ENCODE assay signal across 8 cellular contexts in the genomic region with DNA sequence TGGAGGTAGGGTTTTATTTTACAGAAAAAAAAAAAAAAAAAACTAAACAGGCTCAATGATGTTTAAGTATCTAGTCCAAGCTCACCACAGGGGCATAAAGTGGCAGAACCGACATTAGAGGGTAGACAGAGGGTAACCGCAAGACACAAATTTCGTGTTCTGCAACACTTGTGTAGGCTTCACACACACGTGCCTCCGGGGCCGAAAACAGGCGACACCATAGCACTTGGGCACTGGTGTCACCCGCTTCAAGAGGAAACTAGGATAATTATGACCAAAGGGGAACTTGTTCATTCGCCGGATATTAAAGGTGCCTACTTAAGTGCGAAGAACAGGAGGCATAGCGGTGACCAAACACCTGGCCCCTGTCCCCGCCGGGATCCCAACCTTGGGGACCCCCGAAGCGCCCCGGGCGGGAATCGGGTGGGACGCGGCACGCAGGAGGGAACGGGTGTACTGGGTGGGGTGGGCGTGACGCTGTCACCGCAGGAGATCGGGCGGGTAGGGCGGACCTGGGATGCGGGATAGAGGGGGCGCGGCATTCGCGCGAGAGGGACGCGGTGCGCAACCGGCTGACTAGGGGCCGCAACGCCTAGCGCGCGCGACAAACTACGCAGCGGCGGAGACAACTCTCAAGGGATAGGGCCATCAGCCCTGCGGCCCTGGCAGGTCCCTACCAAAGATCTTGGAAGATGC. TPM values are rescaled to one million over a fixed set of nuclear protein-coding genes. Genes with fewer than 3 reads are reported as not detected.
DNase-seq lines count a peak whose midpoint lies in the region; ATAC-seq and TF ChIP-seq lines count a peak whose summit lies in the region.

No MANE protein-coding gene starts in this region.

- peak overlapping the region; percentile 99 for H2AK9ac ChIP-seq in IMR-90 (replicated peaks; ENCODE audit: low read depth, low read length, poor library complexity)

- CTCF ChIA-PET in IMR-90 (lab: Yijun Ruan, JAX): no interaction called here

- H3K4me2 ChIP-seq in IMR-90 (ENCODE audit: low read depth, low read length): peak overlapping the region; percentile 99

- peak overlapping the region; percentile 16 to 77; a peak in 1 of 4 replicates for H4K8ac ChIP-seq in IMR-90 (ENCODE audit: low read depth in 2 of 2, low read length in 2 of 2)

- WGBS in IMR-90 (ENCODE audit: extremely low coverage in 2 of 2, insufficient read length in 1 of 2), 2 experiments: 4% methylated on average over 17 of the region's 49 CpGs; no CpG with 5 or more reads in 1 of the 2 experiments
- 1 to 2% methylated on average over 31 to 38 of the region's 49 CpGs for WGBS in lower leg skin, 2 donors

- intact Hi-C loops in IMR-90 (cut with micrococcal nuclease) (no loop called here), lower leg skin (cut with DNase I; ENCODE audit: low total_unique reads) (no loop called here)

- H2BK20ac ChIP-seq in IMR-90 (ENCODE audit: low read depth, low read length): no peak overlapping the region; the same call in 1 of the 2 replicates

- H3K4me1 ChIP-seq in IMR-90 (ENCODE audit: control insufficient read depth, insufficient read depth, low read length): no peaks in the 10 kb centered on the region

- peak overlapping the region; percentile 82 for H3K4ac ChIP-seq in IMR-90 (ENCODE audit: low read depth, low read length)

- H3K9ac ChIP-seq in IMR-90 (ENCODE audit: low read depth, low read length): peak overlapping the region; percentile 73

- peak overlapping the region; percentile 80 for H3K56ac ChIP-seq in IMR-90 (ENCODE audit: extremely low read depth, insufficient read depth, low read length)

- H4K91ac ChIP-seq in IMR-90 (ENCODE audit: insufficient read depth, low read depth, low read length): peak overlapping the region; percentile 50; the same call in 1 of the 2 replicates

- H2BK15ac ChIP-seq in IMR-90 (ENCODE audit: low read depth, low read length): no peak overlapping the region

- H2AFZ ChIP-seq in IMR-90 (replicated peaks; ENCODE audit: low read length, poor library complexity): peak overlapping the region; percentile 100

- H3K14ac ChIP-seq in IMR-90 (replicated peaks; ENCODE audit: low read depth, low read length): peak overlapping the region; percentile 86

- TF ChIP-seq RAD21 in IMR-90 (IDR thresholded peaks at IDR 0.05; ENCODE audit: low read length): no peak

- H4K5ac ChIP-seq in IMR-90 (ENCODE audit: low read depth, low read length): no peak overlapping the region

- POLR2A ChIA-PET in IMR-90 (lab: Charles Lee; ENCODE audit: unreplicated experiment): no interaction called here

- no peak overlapping the region for H3K18ac ChIP-seq in IMR-90 (ENCODE audit: low read depth, low read length)

- H3K9me3 ChIP-seq in IMR-90 (ENCODE audit: control insufficient read depth, insufficient read depth, low read length): no peaks in the 10 kb centered on the region

- no peaks in the 10 kb centered on the region for H3K9me1 ChIP-seq in IMR-90 (ENCODE audit: insufficient read depth, low read length)

- in situ Hi-C loops in IMR-90 (cut with MboI; ENCODE audit: low sequenced_read_pairs): no loop called here

- H3K36me3 ChIP-seq in IMR-90 (ENCODE audit: control insufficient read depth, insufficient read depth, low read length): no peaks in the 10 kb centered on the region

- DNase-seq in GM10266 (ENCODE audit: extremely low spot score): peak; percentile 8
- DNase-seq in IMR-90: no peak
- DNase-seq in T-helper 22 cell (ENCODE audit: low read depth): peak; percentile 30
- DNase-seq in central memory CD4-positive, alpha-beta T cell: peak; percentile 1
- peak; percentile 31 to 88 for DNase-seq in lower leg skin (ENCODE audit: low spot score in 2 of 2)
- peak; percentile 21 to 43 for DNase-seq in stimulated activated CD8-positive, alpha-beta memory T cell treated with anti-CD3 and anti-CD28 coated beads, Interleukin-15, amount 100 ng/mL, for 48 hours (ENCODE audit: low read depth in 2 of 2)
- DNase-seq in NCI-H226: no peak

- TF ChIP-seq CTCF in GM10266 (IDR thresholded peaks at IDR 0.05; ENCODE audit: control insufficient read depth, insufficient read depth, low read depth, missing control alignments) (no peak), IMR-90 (conservative IDR thresholded peaks at IDR 0.05; ENCODE audit: low read depth, low read length) (no peak), lower leg skin (IDR thresholded peaks at IDR 0.05) (no peak)

- no peaks in the 10 kb centered on the region for H3K27me3 ChIP-seq in IMR-90 (ENCODE audit: control insufficient read depth, insufficient read depth, low read length)

- H3K79me1 ChIP-seq in IMR-90 (ENCODE audit: low read depth in 1 of 2, low read length in 2 of 2): peaks cover 21 to 38% of the 10 kb centered on the region in 2 experiments

- H2BK5ac ChIP-seq in IMR-90 (ENCODE audit: low read depth, low read length, poor library complexity, severe bottlenecking): peak overlapping the region; percentile 10

- H3K27ac ChIP-seq in IMR-90 (ENCODE audit: insufficient read depth, low read length): peak overlapping the region; percentile 50

- peak overlapping the region; percentile 90 for H3K23ac ChIP-seq in IMR-90 (ENCODE audit: low read depth, low read length)

- ATAC-seq in GM21737 (IDR thresholded peaks at IDR 0.05; ENCODE audit: unreplicated experiment) (peak; percentile 29), IMR-90 (ENCODE audit: low read depth) (peak; percentile 36)

- peak overlapping the region; percentile 83 for H3K4me3 ChIP-seq in IMR-90 (ENCODE audit: insufficient read depth, low read depth, low read length)
- peak overlapping the region; percentile 98 for H3K4me3 ChIP-seq in lower leg skin (ENCODE audit: low read depth, poor library complexity, severe bottlenecking)

- TF ChIP-seq POLR2A in IMR-90 (IDR thresholded peaks at IDR 0.05; ENCODE audit: low read depth, low read length) (no peak), lower leg skin (IDR thresholded peaks at IDR 0.05) (no peak)

- H2BK120ac ChIP-seq in IMR-90 (ENCODE audit: low read depth, low read length): no peak overlapping the region

- peak overlapping the region; percentile 81 for H2AK5ac ChIP-seq in IMR-90 (ENCODE audit: low read depth, low read length)

- H4K20me1 ChIP-seq in IMR-90 (ENCODE audit: insufficient read depth, low read length): no peaks in the 10 kb centered on the region

- dilution Hi-C loops in IMR-90 (cut with HindIII; ENCODE audit: low sequenced_read_pairs, unreplicated experiment): no loop called here

- no TSS peak for BruUV-seq in IMR-90 (replicated peaks; lab: Mats Ljungman, UMichigan)

TF ChIP-seq in IMR-90, 13 proteins besides CTCF, POLR2A, EP300 and RAD21 (continues in another document):
- TF ChIP-seq ELK1 (IDR thresholded peaks at IDR 0.05; ENCODE audit: borderline replicate concordance, low read depth, low read length) (no peak), NFE2L2 (IDR thresholded peaks at IDR 0.05; ENCODE audit: low read depth, low read length) (no peak), MAZ (IDR thresholded peaks at IDR 0.05; ENCODE audit: borderline replicate concordance, low read depth, low read length) (no peak), CEBPB (IDR thresholded peaks at IDR 0.05; ENCODE audit: low read depth, low read length) (no peak), BHLHE40 (IDR thresholded peaks at IDR 0.05; ENCODE audit: low read depth, low read length) (no peak), MAFK (IDR thresholded peaks at IDR 0.05; ENCODE audit: low read depth, low read length) (no peak), SMC3 (IDR thresholded peaks at IDR 0.05; ENCODE audit: low read depth, low read length) (no peak), FOS (IDR thresholded peaks at IDR 0.05; ENCODE audit: low read depth, low read length) (no peak), MXI1 (IDR thresholded peaks at IDR 0.05; ENCODE audit: borderline replicate concordance, low read depth, low read length) (no peak), RFX5 (IDR thresholded peaks at IDR 0.05; ENCODE audit: low read depth, low read length) (no peak), RCOR1 (IDR thresholded peaks at IDR 0.05; ENCODE audit: insufficient replicate concordance, low read length) (no peak), CHD1 (IDR thresholded peaks at IDR 0.05; ENCODE audit: low read depth, low read length) (no peak)

RNA-seq across cellular contexts. Expression of gene MZT1, which starts 0.6 kb away (rescaled TPM):
- total RNA-seq in IMR-90 (2012; rRNA removed) (3.6 and 14.7 TPM in 2 replicates), lower leg skin (1 to 10 TPM; 3.0 to 8.2 (median 6.1) TPM)
- polyA plus RNA-seq in IMR-90 (2012; rRNA removed): 3.8 and 5.3 TPM in 2 replicates
- polyA plus RNA-seq in IMR-90 (2012; cell fraction: cytosol; rRNA removed): 0.79 and 0.82 TPM in 2 replicates
- 0.14 and 0.95 TPM in 2 replicates for polyA plus RNA-seq in IMR-90 (2012; cell fraction: nucleus; rRNA removed; ENCODE audit: low replicate concordance)

RNA-seq across cellular contexts. Expression of gene BORA, which starts 0.9 kb away (rescaled TPM):
- 12.2 and 13.1 TPM in 2 replicates for total RNA-seq in IMR-90 (2012; rRNA removed)
- polyA plus RNA-seq in IMR-90 (2012; rRNA removed): 2.4 and 4.0 TPM in 2 replicates
- polyA plus RNA-seq in IMR-90 (2012; cell fraction: cytosol; rRNA removed): 0.36 and 0.47 TPM in 2 replicates
- polyA plus RNA-seq in IMR-90 (2012; cell fraction: nucleus; rRNA removed; ENCODE audit: low replicate concordance): 0.35 and 2.3 TPM in 2 replicates
- 1 to 10 TPM; 1.1 to 6.0 (median 2.9) TPM for total RNA-seq in lower leg skin

RNA-seq across cellular contexts. Expression of gene DIS3, which starts 54.8 kb away (rescaled TPM):
- total RNA-seq in IMR-90 (2012; rRNA removed) (33.3 and 60.3 TPM in 2 replicates), lower leg skin (10 to 100 TPM; 20.7 to 24.9 (median 23.8) TPM)
- polyA plus RNA-seq in IMR-90 (2012; rRNA removed): 17.0 and 19.3 TPM in 2 replicates
- 4.0 and 7.1 TPM in 2 replicates for polyA plus RNA-seq in IMR-90 (2012; cell fraction: cytosol; rRNA removed)
- polyA plus RNA-seq in IMR-90 (2012; cell fraction: nucleus; rRNA removed; ENCODE audit: low replicate concordance): 10.7 and 16.2 TPM in 2 replicates

RNA-seq across cellular contexts. Expression of gene PIBF1, which starts 55.1 kb away (rescaled TPM):
- 13.3 and 26.9 TPM in 2 replicates for total RNA-seq in IMR-90 (2012; rRNA removed)
- polyA plus RNA-seq in IMR-90 (2012; rRNA removed): 5.1 TPM in 2 replicates
- 0.30 and 0.41 TPM in 2 replicates for polyA plus RNA-seq in IMR-90 (2012; cell fraction: cytosol; rRNA removed)
- polyA plus RNA-seq in IMR-90 (2012; cell fraction: nucleus; rRNA removed; ENCODE audit: low replicate concordance): 0.48 and 2.3 TPM in 2 replicates
- 10 to 100 TPM; 11.4 to 21.1 (median 13.5) TPM for total RNA-seq in lower leg skin

Comparison
In these comparisons a context has a peak if more than half of its experiments do, and no peak if none do; other contexts are left out.
1. DNase-seq: peak in GM10266 (single experiment), T-helper 22 cell (single experiment), central memory CD4-positive, alpha-beta T cell (single experiment), lower leg skin (2 of 2) and stimulated activated CD8-positive, alpha-beta memory T cell treated with anti-CD3 and anti-CD28 coated beads, Interleukin-15, amount 100 ng/mL, for 48 hours (2 of 2); none in IMR-90 (single experiment) and NCI-H226 (single experiment).